Comparison of ENCODE assay signal across 25 cellular contexts in genomic region chr13:22253107-22253506, GRCh38.
A peak's percentile ranks its signal among the peaks of the same experiment; 100 is the strongest.
DNase-seq lines count a peak whose midpoint lies in the region; ATAC-seq, FAIRE-seq and TF ChIP-seq lines count a peak whose summit lies in the region.
"Had no signal": no experiment of that assay in that cellular context is flagged by ENCODE, and none has a peak within 500 bp of the region (broad histone marks: within the 10 kb centered on the region; RNA-seq: fewer than 3 reads in every experiment).

No MANE protein-coding gene starts in this region.

- TF ChIP-seq EP300 in A549 (IDR thresholded peaks at IDR 0.05) (no peak), H1 (IDR thresholded peaks at IDR 0.05; ENCODE audit: borderline replicate concordance in 1 of 2, low read depth in 2 of 2, low read length in 2 of 2) (no peak)

- H3K4me2 ChIP-seq in A549: no peak overlapping the region
- no peak overlapping the region for H3K4me2 ChIP-seq in IMR-90 (ENCODE audit: low read depth, low read length)
- H3K4me2 ChIP-seq in H1 (ENCODE audit: insufficient read depth in 1 of 2, low read depth in 2 of 2, low read length in 2 of 2): no peak overlapping the region
- H3K4me2 ChIP-seq: BLaER1 had no signal

- H3K79me1 ChIP-seq in IMR-90 (ENCODE audit: low read depth in 1 of 2, low read length in 2 of 2) (no peaks in the 10 kb centered on the region), H1 (ENCODE audit: low read depth, low read length) (no peaks in the 10 kb centered on the region)

- H4K91ac ChIP-seq in IMR-90 (ENCODE audit: insufficient read depth, low read depth, low read length): no peak overlapping the region
- H4K91ac ChIP-seq in H1 (replicated peaks; ENCODE audit: insufficient read length, low read length): no peak overlapping the region

- no peak overlapping the region for H3K27ac ChIP-seq in A549
- no peak overlapping the region for H3K27ac ChIP-seq in IMR-90 (ENCODE audit: insufficient read depth, low read length)
- H3K27ac ChIP-seq in H1 (ENCODE audit: low read depth, low read length): no peak overlapping the region
- H3K27ac ChIP-seq: BLaER1 had no signal

- H3K18ac ChIP-seq in IMR-90 (ENCODE audit: low read depth, low read length) (no peak overlapping the region), H1 (ENCODE audit: extremely low read depth, low read length) (no peak overlapping the region)

- BruUV-seq in IMR-90 (replicated peaks; lab: Mats Ljungman, UMichigan): no TSS peak

- H2BK120ac ChIP-seq in IMR-90 (ENCODE audit: low read depth, low read length) (no peak overlapping the region), H1 (replicated peaks; ENCODE audit: low read depth, low read length) (no peak overlapping the region)

- no peak overlapping the region for H2BK12ac ChIP-seq in H1 (ENCODE audit: low read depth, low read length)

- H3K14ac ChIP-seq in IMR-90 (replicated peaks; ENCODE audit: low read depth, low read length) (no peak overlapping the region), H1 (ENCODE audit: insufficient read length) (no peak overlapping the region)

- ATAC-seq in A549 (no peak), IMR-90 (ENCODE audit: low read depth) (no peak)
- ATAC-seq: GM12878 had no signal

- H3K9me1 ChIP-seq in IMR-90 (ENCODE audit: insufficient read depth, low read length): no peaks in the 10 kb centered on the region

- TF ChIP-seq RAD21 in A549 (conservative IDR thresholded peaks at IDR 0.05 in 1 of 2, IDR thresholded peaks at IDR 0.05 in 1 of 2): no peak
- no peak for TF ChIP-seq RAD21 in IMR-90 (IDR thresholded peaks at IDR 0.05; ENCODE audit: low read length)
- no peak for TF ChIP-seq RAD21 in H1 (IDR thresholded peaks at IDR 0.05 in 1 of 2, conservative IDR thresholded peaks at IDR 0.05 in 1 of 2; ENCODE audit: low read depth in 2 of 2, low read length in 2 of 2)

- TF ChIP-seq POLR2A in A549 (IDR thresholded peaks at IDR 0.05; ENCODE audit: low read length) (no peak), IMR-90 (IDR thresholded peaks at IDR 0.05; ENCODE audit: low read depth, low read length) (no peak), H1 (IDR thresholded peaks at IDR 0.05; ENCODE audit: control extremely low read depth in 1 of 2, low read depth in 2 of 2, low read length in 2 of 2) (no peak)

- H3K56ac ChIP-seq in IMR-90 (ENCODE audit: extremely low read depth, insufficient read depth, low read length): no peak overlapping the region
- no peak overlapping the region for H3K56ac ChIP-seq in H1 (replicated peaks; ENCODE audit: insufficient read length, low read depth, low read length)

- H3K4ac ChIP-seq in IMR-90 (ENCODE audit: low read depth, low read length) (no peak overlapping the region), H1 (replicated peaks; ENCODE audit: insufficient read length, low read depth, low read length) (no peak overlapping the region)

- POLR2A ChIA-PET in A549 (lab: Yijun Ruan, JAX) (no interaction called here), IMR-90 (lab: Charles Lee; ENCODE audit: unreplicated experiment) (no interaction called here), H1 (lab: Charles Lee; ENCODE audit: partially characterized antibody) (no interaction called here)

- H3K4me1 ChIP-seq in A549 (no peaks in the 10 kb centered on the region), IMR-90 (ENCODE audit: control insufficient read depth, insufficient read depth, low read length) (no peaks in the 10 kb centered on the region), H1 (replicated peaks in 1 of 4; ENCODE audit: control insufficient read depth in 3 of 4, insufficient read depth in 4 of 4, low read length in 3 of 4) (no peaks in the 10 kb centered on the region)
- H3K4me1 ChIP-seq: BE2C, BLaER1 had no signal

- H3K27me3 ChIP-seq in IMR-90 (ENCODE audit: control insufficient read depth, insufficient read depth, low read length) (peaks cover under 1% of the 10 kb centered on the region), H1 (replicated peaks in 1 of 4; ENCODE audit: control insufficient read depth in 3 of 4, extremely low read depth in 1 of 4, insufficient read depth in 3 of 4, low read length in 3 of 4) (no peaks in the 10 kb centered on the region)
- H3K27me3 ChIP-seq: BE2C, BLaER1 had no signal

- no peak overlapping the region for H3K23ac ChIP-seq in IMR-90 (ENCODE audit: low read depth, low read length)
- H3K23ac ChIP-seq in H1 (ENCODE audit: insufficient read length): no peak overlapping the region

- DNase-seq in A549 (ENCODE audit: low read depth in 1 of 2, low spot score in 1 of 2) (no peak), IMR-90 (no peak), H1 (ENCODE audit: low read depth in 1 of 2, low spot score in 2 of 2) (no peak), NCI-H2171 (lab: John Stamatoyannopoulos, UW) (no peak), Ammon's horn (ENCODE audit: low spot score) (no peak)
- DNase-seq: 8988T; AML-193; BE2C; C1 segment of cervical spinal cord; CD4-positive, alpha-beta memory T cell; CD4-positive, CD25-positive, alpha-beta regulatory T cell; CD8-positive, alpha-beta memory T cell; COR-L47; DMS 273 treated with DMSO at 0.1 percent for 48 hours; DMS153; DMS53; DMS79; DND-41; EL; GDM1 had no signal

- H3K9ac ChIP-seq in IMR-90 (ENCODE audit: low read depth, low read length) (no peak overlapping the region), H1 (replicated peaks in 1 of 4; ENCODE audit: extremely low read depth in 1 of 4, low read depth in 3 of 4, low read length in 3 of 4) (no peak overlapping the region)
- H3K9ac ChIP-seq: BLaER1 had no signal

- no peak overlapping the region for H4K8ac ChIP-seq in IMR-90 (ENCODE audit: low read depth in 2 of 2, low read length in 2 of 2)
- no peak overlapping the region for H4K8ac ChIP-seq in H1 (ENCODE audit: extremely low read depth, insufficient read depth, low read length)

- H2BK15ac ChIP-seq in IMR-90 (ENCODE audit: low read depth, low read length) (no peak overlapping the region), H1 (ENCODE audit: low read length) (no peak overlapping the region)

- H3K9me3 ChIP-seq in A549: no peaks in the 10 kb centered on the region
- no peaks in the 10 kb centered on the region for H3K9me3 ChIP-seq in IMR-90 (ENCODE audit: control insufficient read depth, insufficient read depth, low read length)
- H3K9me3 ChIP-seq in H1 (ENCODE audit: insufficient read depth in 2 of 2, low read depth in 1 of 2, low read length in 1 of 2): no peaks in the 10 kb centered on the region
- H3K9me3 ChIP-seq: BE2C had no signal

- no peak overlapping the region for H2AK9ac ChIP-seq in IMR-90 (replicated peaks; ENCODE audit: low read depth, low read length, poor library complexity)

- FAIRE-seq in A549 (lab: Jason Lieb, UNC): no peak
- FAIRE-seq in H1 (lab: Jason Lieb, UNC): no peak
- FAIRE-seq: A204.1, GM12878, GM12892, GM18507 had no signal

- H4K5ac ChIP-seq in IMR-90 (ENCODE audit: low read depth, low read length): no peak overlapping the region
- H4K5ac ChIP-seq in H1 (ENCODE audit: insufficient read length, low read depth, low read length): no peak overlapping the region

- H3K4me3 ChIP-seq in A549: no peak overlapping the region
- no peak overlapping the region for H3K4me3 ChIP-seq in IMR-90 (ENCODE audit: insufficient read depth, low read depth, low read length)
- H3K4me3 ChIP-seq in H1 (ENCODE audit: extremely low read depth in 1 of 4, insufficient read depth in 2 of 4, low read depth in 3 of 4, low read length in 4 of 4): no peak overlapping the region
- H3K4me3 ChIP-seq: BLaER1, GM12878 had no signal

- no peaks in the 10 kb centered on the region for H3K79me2 ChIP-seq in H1 (ENCODE audit: control insufficient read depth in 1 of 2, insufficient read depth in 2 of 2, low read length in 2 of 2)

- H4K20me1 ChIP-seq in IMR-90 (ENCODE audit: insufficient read depth, low read length) (no peaks in the 10 kb centered on the region), H1 (replicated peaks in 1 of 2; ENCODE audit: control insufficient read depth in 1 of 2, insufficient read depth in 2 of 2, low read length in 2 of 2) (no peaks in the 10 kb centered on the region)
- H4K20me1 ChIP-seq: BLaER1 had no signal

- H2AFZ ChIP-seq in IMR-90 (replicated peaks; ENCODE audit: low read length, poor library complexity): no peak overlapping the region
- H2AFZ ChIP-seq in H1 (ENCODE audit: low read length): no peak overlapping the region

- in situ Hi-C loops in IMR-90 (cut with MboI; ENCODE audit: low sequenced_read_pairs): no loop called here

- intact Hi-C loops in IMR-90 (cut with micrococcal nuclease): no loop called here

- no peak overlapping the region for H2BK20ac ChIP-seq in IMR-90 (ENCODE audit: low read depth, low read length)
- H2BK20ac ChIP-seq in H1 (ENCODE audit: low read length): no peak overlapping the region

- no peaks in the 10 kb centered on the region for H3K23me2 ChIP-seq in H1 (ENCODE audit: low read depth, low read length)

- H3K36me3 ChIP-seq in IMR-90 (ENCODE audit: control insufficient read depth, insufficient read depth, low read length): no peaks in the 10 kb centered on the region
- H3K36me3 ChIP-seq in H1 (ENCODE audit: control insufficient read depth in 2 of 4, insufficient read depth in 4 of 4, low read length in 3 of 4): no peaks in the 10 kb centered on the region
- H3K36me3 ChIP-seq: BE2C, BLaER1 had no signal

- H2AK5ac ChIP-seq in IMR-90 (ENCODE audit: low read depth, low read length): no peak overlapping the region
- no peak overlapping the region for H2AK5ac ChIP-seq in H1 (ENCODE audit: low read depth, low read length)

- H2BK5ac ChIP-seq in IMR-90 (ENCODE audit: low read depth, low read length, poor library complexity, severe bottlenecking) (no peak overlapping the region), H1 (ENCODE audit: low read depth, low read length) (no peak overlapping the region)

- TF ChIP-seq CTCF in A549 (IDR thresholded peaks at IDR 0.05) (no peak), IMR-90 (conservative IDR thresholded peaks at IDR 0.05; ENCODE audit: low read depth, low read length) (no peak), H1 (IDR thresholded peaks at IDR 0.05; ENCODE audit: control extremely low read depth in 1 of 3, insufficient read depth in 1 of 3, low read depth in 1 of 3, low read length in 3 of 3) (no peak)

- dilution Hi-C loops in IMR-90 (cut with HindIII; ENCODE audit: low sequenced_read_pairs, unreplicated experiment): no loop called here

- CTCF ChIA-PET in A549 (lab: Yijun Ruan, JAX): no interaction called here
- CTCF ChIA-PET in IMR-90 (lab: Yijun Ruan, JAX): no interaction called here
- CTCF ChIA-PET in H1 (lab: Charles Lee; ENCODE audit: partially characterized antibody): no interaction called here

- 48% methylated on average over 4 of the region's 4 CpGs for WGBS in A549 (ENCODE audit: missing lambda C conversion rate)
- no CpG with 5 or more reads among the region's 4 CpGs for WGBS in IMR-90 (ENCODE audit: extremely low coverage in 2 of 2, insufficient read length in 1 of 2), 2 experiments
- 86% methylated on average over 4 of the region's 4 CpGs; no CpG with 5 or more reads in 1 of the 2 experiments for WGBS in H1 (ENCODE audit: extremely low coverage in 1 of 2, insufficient coverage in 1 of 2, insufficient read length in 1 of 2, insufficient replicate concordance in 2 of 2, low coverage in 1 of 2, low lambda C conversion rate in 2 of 2, missing lambda C conversion rate in 1 of 2), 2 experiments

TF ChIP-seq in A549, 52 proteins besides CTCF, POLR2A, EP300 and RAD21 (continues in another document):
- TF ChIP-seq MAFK (IDR thresholded peaks at IDR 0.05; ENCODE audit: partially characterized antibody): peak; percentile 75

TF ChIP-seq in IMR-90, 13 proteins besides CTCF, POLR2A, EP300 and RAD21 (continues in another document):
- peak; percentile 87 for TF ChIP-seq MAFK (IDR thresholded peaks at IDR 0.05; ENCODE audit: low read depth, low read length)

TF ChIP-seq in H1, 55 proteins besides CTCF, POLR2A, EP300 and RAD21 (continues in another document):
- no peak for TF ChIP-seq YY1 (IDR thresholded peaks at IDR 0.05; ENCODE audit: low read depth, low read length)

Comparison
In these comparisons a context has a peak if more than half of its experiments do, and no peak if none do; other contexts are left out.
1. Of the 18 proteins assayed by ChIP-seq in both H1 and A549: peak only in H1: none; only in A549: none; in both: MAFK; in neither: 17.